ENCODE assay signal across 8 cellular contexts in genomic region chr19:56121180-56122167, GRCh38. TPM values are rescaled to one million over a fixed set of nuclear protein-coding genes. Genes with fewer than 3 reads are reported as not detected.
DNase-seq lines count a peak whose midpoint lies in the region; ATAC-seq, FAIRE-seq and TF ChIP-seq lines count a peak whose summit lies in the region.

ZNF787 (minus strand) TSS chr19:56121295; CDS start chr19:56103217, 18,078 bp downstream.

- H3K4me3 ChIP-seq in adrenal gland (peak within 1 kb of the TSS in 3 of 4 donors; percentile 25 to 94 (median 50)), heart left ventricle (peak within 1 kb of the TSS; percentile 54 to 97 (median 82))

- peak; percentile 61 for TF ChIP-seq POLR2A in GM12892 (IDR thresholded peaks at IDR 0.05; ENCODE audit: low read depth, low read length)
- peak in 1 of 2 donors; percentile 81 for TF ChIP-seq POLR2A in adrenal gland (IDR thresholded peaks at IDR 0.05)
- peak in 1 of 2 donors; percentile 53 for TF ChIP-seq POLR2A in heart left ventricle (IDR thresholded peaks at IDR 0.05)

- ATAC-seq in HG02852 (IDR thresholded peaks at IDR 0.05; ENCODE audit: unreplicated experiment) = peak; percentile 81
- ATAC-seq in heart left ventricle = peak; percentile 94 to 95 (median 95)

- H3K9me3 ChIP-seq in adrenal gland (replicated peaks in 1 of 3) (no peaks in the 10 kb centered on the region), heart left ventricle (no peaks in the 10 kb centered on the region)

- H3K36me3 ChIP-seq in adrenal gland (replicated peaks in 1 of 2) = no peaks in the 10 kb centered on the region
- H3K36me3 ChIP-seq in heart left ventricle = peaks cover 0 to 10% (median 0%) of the 10 kb centered on the region in 9 donors

- TF ChIP-seq CTCF in adrenal gland (IDR thresholded peaks at IDR 0.05) = no peak
- TF ChIP-seq CTCF in heart left ventricle (IDR thresholded peaks at IDR 0.05) = peak in 2 of 12 donors; percentile 11 to 14

- FAIRE-seq in GM12892 (lab: Jason Lieb, UNC) = peak; percentile 94

- H3K4me1 ChIP-seq in adrenal gland (replicated peaks in 1 of 2) (peaks cover 19 to 33% of the 10 kb centered on the region in 2 donors), heart left ventricle (peaks cover 12 to 45% (median 37%) of the 10 kb centered on the region in 12 donors)

- peak; percentile 98 for DNase-seq in GM12892 (ENCODE audit: insufficient read length)
- peak; percentile 99 for DNase-seq in NCI-H146 (lab: John Stamatoyannopoulos, UW)
- peak; percentile 91 to 97 (median 92) for DNase-seq in T-helper 1 cell
- peak; percentile 97 to 99 (median 98) for DNase-seq in adrenal gland
- peak; percentile 98 to 100 (median 99) for DNase-seq in heart left ventricle
- DNase-seq in posterior vena cava (ENCODE audit: low spot score) = peak; percentile 100
- DNase-seq in ureter (ENCODE audit: low spot score) = peak; percentile 99

- H3K27me3 ChIP-seq in adrenal gland (no peaks in the 10 kb centered on the region), heart left ventricle (no peaks in the 10 kb centered on the region)

- intact Hi-C loops in adrenal gland (cut with DNase I) (no loop called here), heart left ventricle (cut with DNase I) (loop anchor here in 6 of 10 donors (1.0 to 5.0 kb wide), 5 partner anchors 19 to 193 kb away; partner anchors contain the start of genes ZNF444 (in 2 of the 6) and ZSCAN5A (in 1 of the 6)), posterior vena cava (cut with DNase I) (no loop called here)

- 5 to 23% (median 7%) methylated on average over 13 to 74 of the region's 74 CpGs for WGBS in adrenal gland, 4 donors
- WGBS in heart left ventricle, 4 donors = 5 to 13% (median 5%) methylated on average over 42 to 74 of the region's 74 CpGs

- H3K27ac ChIP-seq in adrenal gland = peak within 1 kb of the TSS; percentile 89 to 100 (median 97)
- H3K27ac ChIP-seq in heart left ventricle = peak within 1 kb of the TSS; percentile 89 to 100 (median 95)

RNA-seq across cellular contexts. Expression of gene ZNF787, which starts in this region (rescaled TPM):
- polyA plus RNA-seq in GM12892 (2012; ENCODE audit: missing spikeins) = 4.0 TPM
- total RNA-seq in adrenal gland (10 to 100 TPM in 7 of 8 donors, 1 to 10 TPM in 1; 8.5 to 51.5 (median 27.8) TPM), heart left ventricle (10 to 100 TPM; 11.6 to 40.8 (median 24.9) TPM), posterior vena cava (10 to 100 TPM; 19.0 to 24.7 TPM), ureter (32.4 TPM)
- polyA plus RNA-seq in adrenal gland (10 to 100 TPM in 2 of 3 donors, 1 to 10 TPM in 1; 4.6 to 44.7 (median 31.0) TPM), heart left ventricle (10 to 100 TPM; 39.1 to 39.6 TPM)

Comparison
In these comparisons a context has a peak if more than half of its experiments do, and no peak if none do; other contexts are left out.
1. Peak in every context shown above with its lines: DNase-seq, ATAC-seq, H3K4me3 ChIP-seq and H3K27ac ChIP-seq.
2. intact Hi-C loops: an anchor here in heart left ventricle (1.0 to 5.0 kb wide); none called in adrenal gland and posterior vena cava.